3 cellular contexts compared by ENCODE assay signal in the genomic region with DNA sequence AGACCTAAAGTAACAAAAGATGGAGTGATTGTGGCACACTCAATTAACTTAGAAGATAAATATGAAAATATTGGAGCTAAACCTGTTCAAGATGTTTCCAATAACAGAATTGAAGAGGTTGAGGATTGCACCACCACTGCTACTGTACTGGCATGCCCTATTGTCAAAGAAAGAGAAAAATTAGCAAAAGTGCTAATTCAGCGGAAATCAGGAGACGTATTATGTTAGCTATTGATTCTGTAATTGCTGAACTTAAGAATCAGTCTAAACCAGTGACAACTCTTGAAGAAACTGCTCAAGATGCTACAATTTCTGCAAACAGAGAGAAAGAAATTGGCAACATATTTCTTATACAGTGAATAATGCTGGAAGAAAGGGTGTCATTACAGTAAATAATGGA.
A peak's percentile ranks its signal among the peaks of the same experiment; 100 is the strongest.
TF ChIP-seq lines count a peak whose summit lies in the region.

No MANE protein-coding gene starts in this region.

TF ChIP-seq in A549, 52 proteins besides CTCF, POLR2A, EP300 and RAD21:
- no peak for TF ChIP-seq RCOR1 (IDR thresholded peaks at IDR 0.05; ENCODE audit: low read depth, low read length)
- TF ChIP-seq MAFK (IDR thresholded peaks at IDR 0.05; ENCODE audit: partially characterized antibody), result peak; percentile 88
- TF ChIP-seq TFCP2L1 (CRISPR knock-in tag; IDR thresholded peaks at IDR 0.05), result no peak

TF ChIP-seq in IMR-90, 13 proteins besides CTCF, POLR2A, EP300 and RAD21:
- peak; percentile 84 for TF ChIP-seq MAFK (IDR thresholded peaks at IDR 0.05; ENCODE audit: low read depth, low read length)
- TF ChIP-seq CHD1 (IDR thresholded peaks at IDR 0.05; ENCODE audit: low read depth, low read length), result no peak
- TF ChIP-seq RFX5 (IDR thresholded peaks at IDR 0.05; ENCODE audit: low read depth, low read length), result no peak

TF ChIP-seq in H1, 55 proteins besides CTCF, POLR2A, EP300 and RAD21:
- TF ChIP-seq MAFK (IDR thresholded peaks at IDR 0.05; ENCODE audit: low read depth, low read length) (peak; percentile 41; the same call in 1 of the 2 replicates), CHD1 (IDR thresholded peaks at IDR 0.05; ENCODE audit: low read depth, low read length) (no peak)
TF ChIP-seq in H1: peak in this region for 1.
